Comparison of ENCODE assay signal across 1 cellular context in the genomic region with DNA sequence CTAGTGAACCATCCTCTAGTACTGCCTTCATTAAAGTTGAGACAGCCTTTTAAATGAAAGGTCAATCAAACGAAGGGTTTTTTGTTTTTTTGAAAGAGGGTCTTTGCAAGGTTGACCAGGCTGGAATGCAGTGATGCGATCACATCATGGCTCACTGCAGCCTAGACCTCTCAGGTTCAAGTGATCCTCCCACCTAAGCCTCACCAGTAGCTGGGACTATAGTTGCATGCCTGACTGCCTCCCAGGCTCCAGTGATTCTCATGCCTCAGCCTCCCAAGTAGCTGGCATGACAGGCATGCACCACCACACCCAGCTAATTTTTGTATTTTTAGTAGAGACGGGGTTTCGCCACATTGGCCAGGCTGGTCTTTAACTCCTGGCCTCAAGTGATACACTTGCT.
TF ChIP-seq lines count a peak whose summit lies in the region.

No MANE protein-coding gene starts in this region.

TF ChIP-seq in GM23338, 12 proteins besides CTCF, POLR2A, EP300 and RAD21 (continued from another document):
- TF ChIP-seq, protein P1, sequence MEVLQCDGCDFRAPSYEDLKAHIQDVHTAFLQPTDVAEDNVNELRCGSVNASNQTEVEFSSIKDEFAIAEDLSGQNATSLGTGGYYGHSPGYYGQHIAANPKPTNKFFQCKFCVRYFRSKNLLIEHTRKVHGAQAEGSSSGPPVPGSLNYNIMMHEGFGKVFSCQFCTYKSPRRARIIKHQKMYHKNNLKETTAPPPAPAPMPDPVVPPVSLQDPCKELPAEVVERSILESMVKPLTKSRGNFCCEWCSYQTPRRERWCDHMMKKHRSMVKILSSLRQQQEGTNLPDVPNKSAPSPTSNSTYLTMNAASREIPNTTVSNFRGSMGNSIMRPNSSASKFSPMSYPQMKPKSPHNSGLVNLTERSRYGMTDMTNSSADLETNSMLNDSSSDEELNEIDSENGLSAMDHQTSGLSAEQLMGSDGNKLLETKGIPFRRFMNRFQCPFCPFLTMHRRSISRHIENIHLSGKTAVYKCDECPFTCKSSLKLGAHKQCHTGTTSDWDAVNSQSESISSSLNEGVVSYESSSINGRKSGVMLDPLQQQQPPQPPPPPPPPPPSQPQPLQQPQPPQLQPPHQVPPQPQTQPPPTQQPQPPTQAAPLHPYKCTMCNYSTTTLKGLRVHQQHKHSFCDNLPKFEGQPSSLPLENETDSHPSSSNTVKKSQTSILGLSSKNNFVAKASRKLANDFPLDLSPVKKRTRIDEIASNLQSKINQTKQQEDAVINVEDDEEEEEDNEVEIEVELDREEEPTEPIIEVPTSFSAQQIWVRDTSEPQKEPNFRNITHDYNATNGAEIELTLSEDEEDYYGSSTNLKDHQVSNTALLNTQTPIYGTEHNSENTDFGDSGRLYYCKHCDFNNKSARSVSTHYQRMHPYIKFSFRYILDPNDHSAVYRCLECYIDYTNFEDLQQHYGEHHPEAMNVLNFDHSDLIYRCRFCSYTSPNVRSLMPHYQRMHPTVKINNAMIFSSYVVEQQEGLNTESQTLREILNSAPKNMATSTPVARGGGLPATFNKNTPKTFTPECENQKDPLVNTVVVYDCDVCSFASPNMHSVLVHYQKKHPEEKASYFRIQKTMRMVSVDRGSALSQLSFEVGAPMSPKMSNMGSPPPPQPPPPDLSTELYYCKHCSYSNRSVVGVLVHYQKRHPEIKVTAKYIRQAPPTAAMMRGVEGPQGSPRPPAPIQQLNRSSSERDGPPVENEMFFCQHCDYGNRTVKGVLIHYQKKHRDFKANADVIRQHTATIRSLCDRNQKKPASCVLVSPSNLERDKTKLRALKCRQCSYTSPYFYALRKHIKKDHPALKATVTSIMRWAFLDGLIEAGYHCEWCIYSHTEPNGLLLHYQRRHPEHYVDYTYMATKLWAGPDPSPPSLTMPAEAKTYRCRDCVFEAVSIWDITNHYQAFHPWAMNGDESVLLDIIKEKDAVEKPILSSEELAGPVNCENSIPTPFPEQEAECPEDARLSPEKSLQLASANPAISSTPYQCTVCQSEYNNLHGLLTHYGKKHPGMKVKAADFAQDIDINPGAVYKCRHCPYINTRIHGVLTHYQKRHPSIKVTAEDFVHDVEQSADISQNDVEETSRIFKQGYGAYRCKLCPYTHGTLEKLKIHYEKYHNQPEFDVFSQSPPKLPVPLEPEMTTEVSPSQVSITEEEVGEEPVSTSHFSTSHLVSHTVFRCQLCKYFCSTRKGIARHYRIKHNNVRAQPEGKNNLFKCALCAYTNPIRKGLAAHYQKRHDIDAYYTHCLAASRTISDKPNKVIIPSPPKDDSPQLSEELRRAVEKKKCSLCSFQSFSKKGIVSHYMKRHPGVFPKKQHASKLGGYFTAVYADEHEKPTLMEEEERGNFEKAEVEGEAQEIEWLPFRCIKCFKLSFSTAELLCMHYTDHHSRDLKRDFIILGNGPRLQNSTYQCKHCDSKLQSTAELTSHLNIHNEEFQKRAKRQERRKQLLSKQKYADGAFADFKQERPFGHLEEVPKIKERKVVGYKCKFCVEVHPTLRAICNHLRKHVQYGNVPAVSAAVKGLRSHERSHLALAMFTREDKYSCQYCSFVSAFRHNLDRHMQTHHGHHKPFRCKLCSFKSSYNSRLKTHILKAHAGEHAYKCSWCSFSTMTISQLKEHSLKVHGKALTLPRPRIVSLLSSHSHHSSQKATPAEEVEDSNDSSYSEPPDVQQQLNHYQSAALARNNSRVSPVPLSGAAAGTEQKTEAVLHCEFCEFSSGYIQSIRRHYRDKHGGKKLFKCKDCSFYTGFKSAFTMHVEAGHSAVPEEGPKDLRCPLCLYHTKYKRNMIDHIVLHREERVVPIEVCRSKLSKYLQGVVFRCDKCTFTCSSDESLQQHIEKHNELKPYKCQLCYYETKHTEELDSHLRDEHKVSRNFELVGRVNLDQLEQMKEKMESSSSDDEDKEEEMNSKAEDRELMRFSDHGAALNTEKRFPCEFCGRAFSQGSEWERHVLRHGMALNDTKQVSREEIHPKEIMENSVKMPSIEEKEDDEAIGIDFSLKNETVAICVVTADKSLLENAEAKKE (CRISPR knock-in tag; IDR thresholded peaks at IDR 0.05) = no peak
- no peak for TF ChIP-seq NANOG (IDR thresholded peaks at IDR 0.05; ENCODE audit: borderline replicate concordance)
